24 cellular contexts compared by ENCODE assay signal in genomic region chr3:10628902-10629700, GRCh38.
"Had no signal": no experiment of that assay in that cellular context is flagged by ENCODE, and none has a peak within 500 bp of the region (broad histone marks: within the 10 kb centered on the region; RNA-seq: fewer than 3 reads in every experiment).

No MANE protein-coding gene starts in this region.

- DNase-seq: activated CD4-positive, alpha-beta T cell treated with anti-CD3 and anti-CD28 coated beads for 48 hours; activated CD4-positive, alpha-beta T cell treated with anti-CD3 and anti-CD28 coated beads, Interleukin-2, amount 50 U/mL, for 48 hours; activated CD8-positive, alpha-beta memory T cell treated with anti-CD3 and anti-CD28 coated beads for 24 hours; activated effector memory CD4-positive, alpha-beta T cell treated with Interleukin-2 at 50 U/mL for 16 hours; activated naive CD4-positive, alpha-beta T cell treated with anti-CD3 and anti-CD28 coated beads for 36 hours; activated naive CD8-positive, alpha-beta T cell treated with anti-CD3 and anti-CD28 coated beads, Interleukin-2, amount 10 ng/mL, durations not matched to agents 7 days and 5 days; central memory CD4-positive, alpha-beta T cell; effector CD8-positive, alpha-beta T cell; gastrocnemius medialis; glutamatergic neuron; left ventricle myocardium inferior; mammary epithelial cell; naive B cell; nephron progenitor cell; ovary; retina; stimulated activated CD4-positive, alpha-beta T cell treated with anti-CD3 and anti-CD28 coated beads, Interleukin-12 subunit alpha, Interleukin-12 subunit beta, amount 100 ng/mL, for 4 hours; stimulated activated CD4-positive, alpha-beta T cell treated with anti-CD3 and anti-CD28 coated beads, Interleukin-4, amount 100 ng/mL, for 1 hour; stimulated activated naive CD8-positive, alpha-beta T cell treated with anti-CD3 and anti-CD28 coated beads, Interleukin-15, Interleukin-2, amounts not matched to agents 100 U/mL and 50 U/mL, for 24 hours; testis; transverse colon; uterus had no signal

- ATAC-seq: activated CD4-positive, CD25-positive, alpha-beta regulatory T cell treated with anti-CD3 and anti-CD28 coated beads, Interleukin-2, amount 50 U/mL, for 24 hours; gastrocnemius medialis; sciatic nerve; stimulated activated naive CD8-positive, alpha-beta T cell treated with anti-CD3 and anti-CD28 coated beads, Interleukin-15, Interleukin-2, amounts not matched to agents 100 U/mL and 50 U/mL, for 24 hours had no signal
